ENCODE assay signal across 8 cellular contexts in genomic region chr1:181089777-181090505, GRCh38. TPM values are rescaled to one million over a fixed set of nuclear protein-coding genes. Genes with fewer than 3 reads are reported as not detected.
DNase-seq lines count a peak whose midpoint lies in the region; ATAC-seq and TF ChIP-seq lines count a peak whose summit lies in the region.

No MANE protein-coding gene starts in this region.

- H3K23ac ChIP-seq in mesendoderm (ENCODE audit: low read length) = peak overlapping the region; percentile 72

- H3K4me3 ChIP-seq in ectodermal cell (ENCODE audit: insufficient read depth, low read depth, low read length) = peak overlapping the region; percentile 81
- H3K4me3 ChIP-seq in mesendoderm (ENCODE audit: low read length) = peak overlapping the region; percentile 84

- DNase-seq in NCI-H345 (lab: John Stamatoyannopoulos, UW) (peak; percentile 68), mesendoderm (peak; percentile 82)
- peak; percentile 68 for DNase-seq in activated CD4-positive, alpha-beta T cell treated with anti-CD3 and anti-CD28 coated beads, Interleukin-2, amount 50 U/mL, for 1 hour
- peak; percentile 64 to 72 for DNase-seq in stimulated activated CD8-positive, alpha-beta memory T cell treated with anti-CD3 and anti-CD28 coated beads, Interleukin-15, amount 100 ng/mL, for 48 hours (ENCODE audit: low read depth in 2 of 2)

- H3K36me3 ChIP-seq in ectodermal cell (ENCODE audit: control insufficient read depth, insufficient read depth, low read length) (no peaks in the 10 kb centered on the region), mesendoderm (ENCODE audit: control insufficient read depth, insufficient read depth, low read length) (no peaks in the 10 kb centered on the region)

- H3K4ac ChIP-seq in mesendoderm (ENCODE audit: low read depth, low read length) = peak overlapping the region; percentile 86

- H3K79me2 ChIP-seq in mesendoderm (ENCODE audit: control insufficient read depth, insufficient read depth, low read length) = peaks cover 34% of the 10 kb centered on the region

- H3K9ac ChIP-seq in mesendoderm (ENCODE audit: low read length) = peak overlapping the region; percentile 89

- no peak overlapping the region for H4K8ac ChIP-seq in mesendoderm (ENCODE audit: low read depth, low read length)

- no peak overlapping the region for H2AK5ac ChIP-seq in mesendoderm (ENCODE audit: low read length)

- peak overlapping the region; percentile 81 for H3K18ac ChIP-seq in mesendoderm (ENCODE audit: low read length)

- ATAC-seq in HG02840 (IDR thresholded peaks at IDR 0.05; ENCODE audit: low FRiP score, unreplicated experiment) (peak; percentile 35), HG03565 (IDR thresholded peaks at IDR 0.05; ENCODE audit: unreplicated experiment) (no peak)

- WGBS in ectodermal cell, 2 experiments = 0 to 1% methylated on average over 39 of the region's 39 CpGs
- no CpG with 5 or more reads among the region's 39 CpGs for WGBS in mesendoderm (ENCODE audit: extremely low coverage, insufficient coverage, low lambda C conversion rate)

- peak overlapping the region; percentile 61 for H3K4me2 ChIP-seq in mesendoderm (ENCODE audit: low read length)

- H3K4me1 ChIP-seq in ectodermal cell (ENCODE audit: control insufficient read depth, insufficient read depth, low read length) = peaks cover 15% of the 10 kb centered on the region
- peaks cover 5% of the 10 kb centered on the region for H3K4me1 ChIP-seq in mesendoderm (ENCODE audit: control insufficient read depth, low read depth, low read length)

- H3K9me3 ChIP-seq in ectodermal cell (ENCODE audit: control insufficient read depth, low read length) = no peaks in the 10 kb centered on the region

- H3K27ac ChIP-seq in ectodermal cell (ENCODE audit: insufficient read depth, low read depth, low read length, poor library complexity, severe bottlenecking) (no peak overlapping the region), mesendoderm (ENCODE audit: low read depth, low read length) (peak overlapping the region; percentile 84)

- peaks cover 7% of the 10 kb centered on the region for H3K79me1 ChIP-seq in mesendoderm (ENCODE audit: low read length)

- TF ChIP-seq POLR2A in GM15510 (IDR thresholded peaks at IDR 0.05; ENCODE audit: borderline replicate concordance, extremely low read depth, insufficient read length) = peak; percentile 51

- H3K56ac ChIP-seq in mesendoderm (ENCODE audit: low read length) = peak overlapping the region; percentile 94

- no peak overlapping the region for H4K5ac ChIP-seq in mesendoderm (ENCODE audit: low read length)

- peak overlapping the region; percentile 33 for H2BK5ac ChIP-seq in mesendoderm (ENCODE audit: low read length)

- H3K27me3 ChIP-seq in ectodermal cell (ENCODE audit: control insufficient read depth, insufficient read depth, low read length, poor library complexity, severe bottlenecking) (peaks cover 19% of the 10 kb centered on the region), mesendoderm (ENCODE audit: insufficient read depth, low read length, poor library complexity) (no peaks in the 10 kb centered on the region)

- no peak overlapping the region for H2BK15ac ChIP-seq in mesendoderm (replicated peaks; ENCODE audit: low read depth)

- H2BK120ac ChIP-seq in mesendoderm (ENCODE audit: low read depth, low read length) = no peak overlapping the region

RNA-seq across cellular contexts. Expression of gene IER5, which starts 1.4 kb away (rescaled TPM):
- polyA plus RNA-seq in ectodermal cell (2013, experiment 1 of 4) = 11.4 TPM
- polyA plus RNA-seq in ectodermal cell (2013, experiment 2 of 4) = 9.9 TPM
- polyA plus RNA-seq in ectodermal cell (2013, experiment 3 of 4) = 12.1 TPM
- 10.4 TPM for polyA plus RNA-seq in ectodermal cell (2013, experiment 4 of 4)
- 3.5 TPM for polyA plus RNA-seq in mesendoderm (2013, experiment 1 of 2)
- polyA plus RNA-seq in mesendoderm (2013, experiment 2 of 2) = 3.2 TPM

RNA-seq across cellular contexts. Expression of gene MR1, which starts 56.2 kb away (rescaled TPM):
- polyA plus RNA-seq in ectodermal cell (2013, experiment 1 of 4) = 0.19 TPM
- 0.62 TPM for polyA plus RNA-seq in ectodermal cell (2013, experiment 2 of 4)
- polyA plus RNA-seq in ectodermal cell (2013, experiment 3 of 4) = 0.48 TPM
- 0.36 TPM for polyA plus RNA-seq in ectodermal cell (2013, experiment 4 of 4)
- polyA plus RNA-seq in mesendoderm (2013, experiment 1 of 2) = 0.06 TPM
- 0.07 TPM for polyA plus RNA-seq in mesendoderm (2013, experiment 2 of 2)
